8 cellular contexts compared by ENCODE assay signal in genomic region chr3:50365080-50365841, GRCh38. TPM values are rescaled to one million over a fixed set of nuclear protein-coding genes. Genes with fewer than 3 reads are reported as not detected.
A peak's percentile ranks its signal among the peaks of the same experiment; 100 is the strongest.
DNase-seq lines count a peak whose midpoint lies in the region; ATAC-seq and TF ChIP-seq lines count a peak whose summit lies in the region.

No MANE protein-coding gene starts in this region.

- peak in 1 of 2 donors; percentile 26 for TF ChIP-seq POLR2A in uterus (IDR thresholded peaks at IDR 0.05)

- H3K4me1 ChIP-seq in uterus: peaks cover 0 to 6% of the 10 kb centered on the region in 2 donors

- H3K4me1 Mint-ChIP-seq in activated naive CD8-positive, alpha-beta T cell treated with anti-CD3 and anti-CD28 coated beads, Interleukin-2, amount 50 U/mL, for 24 hours: peaks cover 11% of the 10 kb centered on the region

- H3K27me3 Mint-ChIP-seq in activated naive CD8-positive, alpha-beta T cell treated with anti-CD3 and anti-CD28 coated beads, Interleukin-2, amount 50 U/mL, for 24 hours: no peaks in the 10 kb centered on the region

- no peaks in the 10 kb centered on the region for H3K9me3 ChIP-seq in uterus

- H3K4me3 Mint-ChIP-seq in activated naive CD8-positive, alpha-beta T cell treated with anti-CD3 and anti-CD28 coated beads, Interleukin-2, amount 50 U/mL, for 24 hours: peak overlapping the region; percentile 73

- H3K36me3 Mint-ChIP-seq in activated naive CD8-positive, alpha-beta T cell treated with anti-CD3 and anti-CD28 coated beads, Interleukin-2, amount 50 U/mL, for 24 hours (ENCODE audit: low read depth): no peaks in the 10 kb centered on the region

- no peak overlapping the region for H3K27ac Mint-ChIP-seq in activated naive CD8-positive, alpha-beta T cell treated with anti-CD3 and anti-CD28 coated beads, Interleukin-2, amount 50 U/mL, for 24 hours

- peak overlapping the region; percentile 30 to 75 for H3K27ac ChIP-seq in uterus

- no peaks in the 10 kb centered on the region for H3K9me3 Mint-ChIP-seq in activated naive CD8-positive, alpha-beta T cell treated with anti-CD3 and anti-CD28 coated beads, Interleukin-2, amount 50 U/mL, for 24 hours

- ATAC-seq in GM19438 (IDR thresholded peaks at IDR 0.05; ENCODE audit: low read depth, unreplicated experiment) (peak; percentile 83), HG03565 (IDR thresholded peaks at IDR 0.05; ENCODE audit: unreplicated experiment) (peak; percentile 70), left ventricle myocardium superior (peak; percentile 88)
- ATAC-seq in activated naive CD8-positive, alpha-beta T cell treated with anti-CD3 and anti-CD28 coated beads, Interleukin-2, amount 50 U/mL, for 24 hours: peak; percentile 94

- intact Hi-C loops in left ventricle myocardium superior (cut with micrococcal nuclease): no loop called here
- intact Hi-C loops in uterus (cut with DNase I; ENCODE audit: low total_unique reads): no loop called here

- H3K36me3 ChIP-seq in uterus: no peaks in the 10 kb centered on the region

- no peak for TF ChIP-seq CTCF in uterus (IDR thresholded peaks at IDR 0.05)

- peak overlapping the region; percentile 41 to 64 for H3K4me3 ChIP-seq in uterus

- DNase-seq in C1 segment of cervical spinal cord (lab: John Stamatoyannopoulos, UW): peak in 11 of 14 donors; percentile 6 to 64 (median 33)
- DNase-seq in T follicular helper cell (ENCODE audit: low read depth): peak; percentile 93
- DNase-seq in activated naive CD8-positive, alpha-beta T cell treated with anti-CD3 and anti-CD28 coated beads, Interleukin-2, amount 50 U/mL, for 24 hours: peak; percentile 94
- peak; percentile 89 for DNase-seq in left ventricle myocardium superior
- peak; percentile 54 for DNase-seq in renal cortical epithelial cell (ENCODE audit: low read depth)
- peak; percentile 86 to 88 for DNase-seq in uterus

- no peaks in the 10 kb centered on the region for H3K27me3 ChIP-seq in uterus

RNA-seq across cellular contexts. Expression of gene TMEM115, which starts 5.9 kb away (rescaled TPM):
- 27.4 TPM for total RNA-seq in left ventricle myocardium superior
- total RNA-seq in renal cortical epithelial cell: 32.1 and 64.8 TPM in 2 replicates
- 10 to 100 TPM; 24.1 to 61.7 (median 37.0) TPM for total RNA-seq in uterus

RNA-seq across cellular contexts. Expression of gene CYB561D2, which starts 14.6 kb away (rescaled TPM):
- total RNA-seq in left ventricle myocardium superior (5.2 TPM), renal cortical epithelial cell (31.4 and 45.7 TPM in 2 replicates), uterus (10 to 100 TPM in 2 of 4 donors, 1 to 10 TPM in 2; 3.6 to 23.8 (median 11.3) TPM)

RNA-seq across cellular contexts. Expression of gene NPRL2, which starts 14.7 kb away (rescaled TPM):
- 16.8 TPM for total RNA-seq in left ventricle myocardium superior
- 17.1 and 24.5 TPM in 2 replicates for total RNA-seq in renal cortical epithelial cell
- total RNA-seq in uterus: 10 to 100 TPM; 11.8 to 26.2 (median 16.0) TPM

RNA-seq across cellular contexts. Expression of gene ZMYND10, which starts 19.7 kb away (rescaled TPM):
- total RNA-seq in left ventricle myocardium superior (0.07 TPM), renal cortical epithelial cell (0.35 and 4.7 TPM in 2 replicates), uterus (10 to 100 TPM in 1 of 4 donors, 1 to 10 TPM in 3; 1.5 to 11.4 (median 4.9) TPM)

RNA-seq across cellular contexts. Expression of gene RASSF1, which starts 24.6 kb away (rescaled TPM):
- total RNA-seq in left ventricle myocardium superior (10.5 TPM), renal cortical epithelial cell (14.4 and 17.8 TPM in 2 replicates), uterus (100 to 1,000 TPM in 1 of 4 donors, 10 to 100 TPM in 3; 42.1 to 114 (median 44.6) TPM)

Comparison
In these comparisons a context has a peak if more than half of its experiments do, and no peak if none do; other contexts are left out.
1. Peak in every context shown above with its lines: DNase-seq, ATAC-seq, H3K4me3 ChIP-seq and H3K27ac ChIP-seq.
2. DNase-seq: peak in every context shown above with its lines; median percentile 94 in activated naive CD8-positive, alpha-beta T cell treated with anti-CD3 and anti-CD28 coated beads, Interleukin-2, amount 50 U/mL, for 24 hours; 93 in T follicular helper cell; 89 in left ventricle myocardium superior; 87 in uterus; 54 in renal cortical epithelial cell; 33 in C1 segment of cervical spinal cord.